8 cellular contexts compared by ENCODE assay signal in genomic region chr16:46908540-46909372, GRCh38. TPM values are rescaled to one million over a fixed set of nuclear protein-coding genes. Genes with fewer than 3 reads are reported as not detected.
DNase-seq lines count a peak whose midpoint lies in the region; ATAC-seq and TF ChIP-seq lines count a peak whose summit lies in the region.

No MANE protein-coding gene starts in this region.

- no peak overlapping the region for H3K4me3 ChIP-seq in CD4-positive, alpha-beta memory T cell (ENCODE audit: low read length in 2 of 2)
- H3K4me3 ChIP-seq in HFF-Myc (replicated peaks; ENCODE audit: low read depth, low read length) = no peak overlapping the region
- H3K4me3 ChIP-seq in RWPE2 (ENCODE audit: severe bottlenecking) = no peak overlapping the region
- H3K4me3 ChIP-seq in gastroesophageal sphincter = no peak overlapping the region
- no peak overlapping the region for H3K4me3 ChIP-seq in vagina

- no peak overlapping the region for H3K27ac ChIP-seq in CD4-positive, alpha-beta memory T cell (ENCODE audit: low read depth, low read length)
- H3K27ac ChIP-seq in RWPE2 (ENCODE audit: poor library complexity, severe bottlenecking) (no peak overlapping the region), gastroesophageal sphincter (no peak overlapping the region), vagina (no peak overlapping the region)

- intact Hi-C loops in CD4-positive, alpha-beta memory T cell (cut with micrococcal nuclease) = loop anchor here (1.0 kb wide), 2 partner anchors 54 to 219 kb away; partner anchors contain the start of genes ORC6 and VPS35
- intact Hi-C loops in vagina (cut with DNase I) = loop anchor here (5.0 kb wide), 1 partner anchor 56 kb away; no protein-coding TSS in a partner anchor

- TF ChIP-seq CTCF in HFF-Myc (IDR thresholded peaks at IDR 0.05; ENCODE audit: low read depth, low read length, missing control alignments) = peak; percentile 62
- peak; percentile 80 for TF ChIP-seq CTCF in RWPE2 (IDR thresholded peaks at IDR 0.05; ENCODE audit: poor library complexity, severe bottlenecking)
- peak in 3 of 4 experiments; percentile 72 to 90 (median 80) for TF ChIP-seq CTCF in gastroesophageal sphincter (IDR thresholded peaks at IDR 0.05)
- TF ChIP-seq CTCF in vagina (IDR thresholded peaks at IDR 0.05) = peak; percentile 15 to 88 (median 69)

- no peaks in the 10 kb centered on the region for H3K4me1 ChIP-seq in CD4-positive, alpha-beta memory T cell (ENCODE audit: insufficient read depth, low read length)
- H3K4me1 ChIP-seq in RWPE2 (ENCODE audit: insufficient read depth, poor library complexity, severe bottlenecking) = no peaks in the 10 kb centered on the region
- H3K4me1 ChIP-seq in gastroesophageal sphincter = peaks cover 0 to 13% (median 0%) of the 10 kb centered on the region in 3 donors
- no peaks in the 10 kb centered on the region for H3K4me1 ChIP-seq in vagina

- peak; percentile 50 for ATAC-seq in RWPE2 (ENCODE audit: low read depth)
- no peak for ATAC-seq in gastroesophageal sphincter
- ATAC-seq in GM18907 (IDR thresholded peaks at IDR 0.05; ENCODE audit: unreplicated experiment) = no peak

- H3K36me3 ChIP-seq in CD4-positive, alpha-beta memory T cell (ENCODE audit: insufficient read depth, low read length) = no peaks in the 10 kb centered on the region
- H3K36me3 ChIP-seq in RWPE2 (ENCODE audit: low read depth) = peaks cover 64% of the 10 kb centered on the region
- H3K36me3 ChIP-seq in gastroesophageal sphincter = peaks cover 0 to 30% of the 10 kb centered on the region in 2 donors
- H3K36me3 ChIP-seq in vagina = no peaks in the 10 kb centered on the region

- no peak for TF ChIP-seq POLR2A in gastroesophageal sphincter (IDR thresholded peaks at IDR 0.05)
- no peak for TF ChIP-seq POLR2A in vagina (IDR thresholded peaks at IDR 0.05)

- H3K27ac Mint-ChIP-seq in CD4-positive, alpha-beta memory T cell = no peak overlapping the region

- CTCF ChIA-PET in CD4-positive, alpha-beta memory T cell (lab: Charles Lee; ENCODE audit: partially characterized antibody) = interaction anchor here (0.7 to 10.0 kb wide), 21 partner anchors 8 to 1422 kb away, joined by 3 to 151 read pairs (median 4); partner anchors contain the start of genes DNAJA2 and GPT2

- H3K9me3 Mint-ChIP-seq in CD4-positive, alpha-beta memory T cell = no peaks in the 10 kb centered on the region

- no peaks in the 10 kb centered on the region for H3K27me3 ChIP-seq in CD4-positive, alpha-beta memory T cell (ENCODE audit: insufficient read depth, low read length)
- H3K27me3 ChIP-seq in RWPE2 (ENCODE audit: insufficient read depth, poor library complexity, severe bottlenecking) (no peaks in the 10 kb centered on the region), gastroesophageal sphincter (no peaks in the 10 kb centered on the region), vagina (no peaks in the 10 kb centered on the region)

- no peaks in the 10 kb centered on the region for H3K36me3 Mint-ChIP-seq in CD4-positive, alpha-beta memory T cell

- H3K4me1 Mint-ChIP-seq in CD4-positive, alpha-beta memory T cell = peaks cover 2 to 6% (median 4%) of the 10 kb centered on the region in 4 donors

- H3K27me3 Mint-ChIP-seq in CD4-positive, alpha-beta memory T cell = no peaks in the 10 kb centered on the region

- no peak for TF ChIP-seq EP300 in gastroesophageal sphincter (IDR thresholded peaks at IDR 0.05)

- WGBS in gastroesophageal sphincter (ENCODE audit: low coverage in 1 of 2), 2 donors = 26 to 39% methylated on average over 4 of the region's 6 CpGs

- H3K4me3 Mint-ChIP-seq in CD4-positive, alpha-beta memory T cell = no peak overlapping the region

- POLR2A ChIA-PET in CD4-positive, alpha-beta memory T cell (lab: Charles Lee; ENCODE audit: partially characterized antibody) = interaction anchor here (1.3 kb wide), 1 partner anchor 79 kb away, joined by 3 read pairs; no protein-coding TSS in a partner anchor

- no peaks in the 10 kb centered on the region for H3K9me3 ChIP-seq in CD4-positive, alpha-beta memory T cell (ENCODE audit: control insufficient read depth in 1 of 2, low read length in 2 of 2)
- H3K9me3 ChIP-seq in RWPE2 (ENCODE audit: severe bottlenecking) = no peaks in the 10 kb centered on the region
- H3K9me3 ChIP-seq in gastroesophageal sphincter = no peaks in the 10 kb centered on the region
- H3K9me3 ChIP-seq in vagina = no peaks in the 10 kb centered on the region

- DNase-seq in CD4-positive, alpha-beta memory T cell = peak; percentile 36 to 59 (median 49)
- DNase-seq in HFF-Myc (ENCODE audit: extremely low read depth, low read depth) = peak; percentile 30
- DNase-seq in RWPE2 (ENCODE audit: low spot score) = no peak
- DNase-seq in activated effector memory CD4-positive, alpha-beta T cell treated with anti-CD3 and anti-CD28 coated beads, Interleukin-2, amount 50 U/mL, for 16 hours = peak; percentile 87
- peak; percentile 84 for DNase-seq in pons (ENCODE audit: low spot score)
- no peak for DNase-seq in vagina (ENCODE audit: extremely low spot score in 2 of 2)

RNA-seq across cellular contexts. Expression of gene GPT2, which starts 24.6 kb away (rescaled TPM):
- 1 to 10 TPM; 1.2 to 1.5 TPM for total RNA-seq in CD4-positive, alpha-beta memory T cell
- polyA plus RNA-seq in CD4-positive, alpha-beta memory T cell = under 1 TPM in 1 of 2 donors, not detected in 1; 0.63 TPM
- 1 to 10 TPM; 3.8 to 8.6 (median 5.4) TPM for total RNA-seq in gastroesophageal sphincter
- total RNA-seq in vagina = 18.4 TPM

Comparison
In these comparisons a context has a peak if more than half of its experiments do, and no peak if none do; other contexts are left out.
1. DNase-seq: peak in CD4-positive, alpha-beta memory T cell (5 of 5), HFF-Myc (single experiment), activated effector memory CD4-positive, alpha-beta T cell treated with anti-CD3 and anti-CD28 coated beads, Interleukin-2, amount 50 U/mL, for 16 hours (single experiment) and pons (single experiment); none in RWPE2 (single experiment) and vagina (0 of 2).
2. Peak in every context shown above with its lines, with median percentiles within 50 percentile points of each other: CTCF ChIP-seq.